Comparison of ENCODE assay signal across 17 cellular contexts in the genomic region with DNA sequence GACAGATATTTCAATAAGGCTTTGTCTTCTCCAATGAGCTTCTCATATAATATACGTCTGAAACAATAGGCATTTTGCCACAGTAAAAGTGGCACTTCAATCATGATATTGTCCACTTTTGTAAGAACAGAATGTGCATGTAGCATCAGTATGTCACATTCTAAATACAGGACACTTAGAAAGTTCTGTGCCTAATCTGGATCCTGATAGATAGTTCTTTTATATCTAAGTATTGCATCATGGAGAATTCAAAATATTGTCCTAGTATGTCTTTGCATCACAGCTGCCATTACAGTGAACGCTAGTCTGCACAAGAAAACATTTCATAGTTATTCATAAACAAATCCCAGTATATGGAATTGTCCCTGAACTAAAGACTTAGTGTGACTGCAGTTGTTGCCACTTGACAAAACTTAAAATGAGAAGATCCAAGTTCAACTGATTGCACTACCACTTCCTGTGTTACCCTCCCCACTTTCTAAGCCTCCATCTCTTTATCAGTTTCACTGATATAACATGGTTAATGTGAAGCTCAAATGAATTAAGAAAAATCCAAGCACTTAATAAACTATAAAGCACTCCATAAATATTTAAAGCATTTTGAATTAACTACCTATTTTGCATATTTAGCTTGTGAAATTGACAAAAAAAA. TPM values are rescaled to one million over a fixed set of nuclear protein-coding genes. Genes with fewer than 3 reads are reported as not detected.
A peak's percentile ranks its signal among the peaks of the same experiment; 100 is the strongest.
DNase-seq lines count a peak whose midpoint lies in the region; ATAC-seq, FAIRE-seq and TF ChIP-seq lines count a peak whose summit lies in the region.
"Had no signal": no experiment of that assay in that cellular context is flagged by ENCODE, and none has a peak within 500 bp of the region (broad histone marks: within the 10 kb centered on the region; RNA-seq: fewer than 3 reads in every experiment).

No MANE protein-coding gene starts in this region.

- TF ChIP-seq CTCF in left ventricle myocardium inferior (IDR thresholded peaks at IDR 0.05; ENCODE audit: borderline replicate concordance) (no peak), right atrium auricular region (IDR thresholded peaks at IDR 0.05) (no peak), K562 (IDR thresholded peaks at IDR 0.05 in 2 of 3, conservative IDR thresholded peaks at IDR 0.05 in 1 of 3; ENCODE audit: insufficient read depth in 2 of 3, low read depth in 1 of 3, low read length in 3 of 3) (no peak), psoas muscle (IDR thresholded peaks at IDR 0.05) (no peak)

- no peak for TF ChIP-seq POLR2A in K562 (conservative IDR thresholded peaks at IDR 0.05)

- H3K9me3 ChIP-seq in left ventricle myocardium inferior (replicated peaks) (no peaks in the 10 kb centered on the region), right atrium auricular region (no peaks in the 10 kb centered on the region), KOPT-K1 (ENCODE audit: insufficient read depth, low read length, poor library complexity, severe bottlenecking) (no peaks in the 10 kb centered on the region), K562 (replicated peaks; ENCODE audit: control insufficient read depth, insufficient read depth, low read depth, low read length) (no peaks in the 10 kb centered on the region), psoas muscle (no peaks in the 10 kb centered on the region)
- H3K9me3 ChIP-seq: A549 had no signal

- BruUV-seq in K562 (replicated peaks; lab: Mats Ljungman, UMichigan) = no TSS peak

- H3K4me3 ChIP-seq in left ventricle myocardium inferior (no peak overlapping the region), right atrium auricular region (no peak overlapping the region), K562 (no peak overlapping the region), psoas muscle (no peak overlapping the region)
- H3K4me3 ChIP-seq: A549 had no signal

- ATAC-seq in K562 (0 out of 3 replicates have a peak, but pooled peaks have one; percentile 19), psoas muscle (peak; percentile 52 to 85 (median 70)), HG03469 (IDR thresholded peaks at IDR 0.05; ENCODE audit: unreplicated experiment) (no peak)
- ATAC-seq: A549 had no signal

- no peak for TF ChIP-seq RAD21 in K562 (CRISPR knock-in tag; conservative IDR thresholded peaks at IDR 0.05 in 1 of 2, IDR thresholded peaks at IDR 0.05 in 1 of 2)

- 76% methylated on average over 2 of the region's 2 CpGs for WGBS in K562 (ENCODE audit: insufficient coverage, low coverage, missing lambda C conversion rate)
- 26 to 59% (median 37%) methylated on average over 2 of the region's 2 CpGs for WGBS in psoas muscle, 3 donors

- CTCF ChIA-PET in K562 (lab: Yijun Ruan, JAX; ENCODE audit: low intra/inter-chr PET ratio) = no interaction called here

- in situ Hi-C loops in K562 (cut with MboI) = no loop called here

- H3K4me2 ChIP-seq in K562 (ENCODE audit: insufficient read depth, low read length) = no peak overlapping the region
- H3K4me2 ChIP-seq: A549 had no signal

- DNase-seq in left ventricle myocardium inferior (no peak), right atrium auricular region (ENCODE audit: low spot score) (no peak), K562 (ENCODE audit: extremely low read depth in 1 of 4, low spot score in 3 of 4) (no peak), psoas muscle (no peak), SW 1271 (lab: John Stamatoyannopoulos, UW) (no peak)
- DNase-seq in activated naive CD4-positive, alpha-beta T cell treated with Interleukin-2 at 50 U/mL for 16 hours = no peak
- DNase-seq: C1 segment of cervical spinal cord, DMS 273 treated with DMSO at 0.1 percent for 48 hours, H7, NCI-H1092, NCI-H146, NCI-H2081, NCI-H748 treated with DMSO at 0.1 percent for 48 hours, OCI-M1 had no signal

- no peak overlapping the region for H3K9ac ChIP-seq in K562 (ENCODE audit: insufficient read depth in 1 of 2, low read depth in 2 of 2, low read length in 2 of 2)

- H3K36me3 ChIP-seq in left ventricle myocardium inferior = peaks cover 6% of the 10 kb centered on the region
- no peaks in the 10 kb centered on the region for H3K36me3 ChIP-seq in right atrium auricular region
- H3K36me3 ChIP-seq in KOPT-K1 (ENCODE audit: insufficient read depth, low read length) = peaks cover 6% of the 10 kb centered on the region
- peaks cover 11% of the 10 kb centered on the region; the same call in 1 of the 3 replicates for H3K36me3 ChIP-seq in K562 (ENCODE audit: control insufficient read depth, insufficient read depth, low read length)
- peaks cover 0 to 9% of the 10 kb centered on the region in 2 donors for H3K36me3 ChIP-seq in psoas muscle (ENCODE audit: insufficient read depth in 1 of 2, low read depth in 1 of 2)

- no peak for FAIRE-seq in K562 (lab: Jason Lieb, UNC)
- FAIRE-seq: A549 had no signal

- H3K79me2 ChIP-seq in K562 (ENCODE audit: control insufficient read depth, insufficient read depth, low read length) = no peaks in the 10 kb centered on the region

- H3K27ac ChIP-seq in left ventricle myocardium inferior (replicated peaks) (peak overlapping the region; percentile 53), right atrium auricular region (peak overlapping the region in 1 of 2 donors; percentile 50), KOPT-K1 (ENCODE audit: low read depth, low read length, poor library complexity, severe bottlenecking) (peak overlapping the region; percentile 43), K562 (ENCODE audit: extremely low read depth, low read depth, low read length) (no peak overlapping the region), psoas muscle (no peak overlapping the region)
- H3K27ac ChIP-seq: A549 had no signal

- no peak overlapping the region for H2AFZ ChIP-seq in K562 (ENCODE audit: low read depth, low read length)

- POLR2A ChIA-PET in K562 (lab: Yijun Ruan, JAX) = interaction anchor here (1.6 kb wide), 1 partner anchor 14 kb away, joined by 5 read pairs; no protein-coding TSS in a partner anchor

- TF ChIP-seq EP300 in K562 (IDR thresholded peaks at IDR 0.05; ENCODE audit: low read length) = no peak

- H3K27me3 ChIP-seq in left ventricle myocardium inferior (ENCODE audit: low read depth) (no peaks in the 10 kb centered on the region), right atrium auricular region (no peaks in the 10 kb centered on the region), K562 (ENCODE audit: control insufficient read depth in 2 of 2, insufficient read depth in 2 of 2, low read length in 2 of 2) (no peaks in the 10 kb centered on the region), psoas muscle (ENCODE audit: insufficient read depth in 3 of 3, low read length in 2 of 3) (no peaks in the 10 kb centered on the region)

- intact Hi-C loops in left ventricle myocardium inferior (cut with micrococcal nuclease) = no loop called here
- intact Hi-C loops in K562 (cut with micrococcal nuclease) = no loop called here
- intact Hi-C loops in psoas muscle (cut with DNase I) = no loop called here

- no peaks in the 10 kb centered on the region for H3K9me1 ChIP-seq in K562 (ENCODE audit: control insufficient read depth, insufficient read depth, low read length)

- no peaks in the 10 kb centered on the region for H4K20me1 ChIP-seq in K562 (replicated peaks; ENCODE audit: control insufficient read depth, insufficient read depth, low read length)

- H3K4me1 ChIP-seq in left ventricle myocardium inferior (peaks cover 49% of the 10 kb centered on the region), right atrium auricular region (peaks cover 0 to 12% of the 10 kb centered on the region in 2 donors), K562 (replicated peaks in 1 of 2; ENCODE audit: control insufficient read depth in 2 of 2, insufficient read depth in 2 of 2, low read length in 2 of 2) (no peaks in the 10 kb centered on the region; a peak in 1 of 5 replicates), psoas muscle (peaks cover 42% of the 10 kb centered on the region)
- H3K4me1 ChIP-seq: A549 had no signal

TF ChIP-seq in K562, 482 proteins besides CTCF, POLR2A, EP300 and RAD21 (continues in another document):
- TF ChIP-seq MAFG (tag; conservative IDR thresholded peaks at IDR 0.05) = no peak
- no peak for TF ChIP-seq NFXL1 (CRISPR knock-in tag; IDR thresholded peaks at IDR 0.05)
- TF ChIP-seq CEBPG (CRISPR knock-in tag; IDR thresholded peaks at IDR 0.05) = peak; percentile 23; the same call in 1 of the 2 replicates
- peak; percentile 78 to 82 for TF ChIP-seq CEBPG (tag; conservative IDR thresholded peaks at IDR 0.05 in 1 of 2, IDR thresholded peaks at IDR 0.05 in 1 of 2)
- TF ChIP-seq ATF7 (IDR thresholded peaks at IDR 0.05) = peak; percentile 14; the same call in 1 of the 2 replicates
- TF ChIP-seq, protein P1, sequence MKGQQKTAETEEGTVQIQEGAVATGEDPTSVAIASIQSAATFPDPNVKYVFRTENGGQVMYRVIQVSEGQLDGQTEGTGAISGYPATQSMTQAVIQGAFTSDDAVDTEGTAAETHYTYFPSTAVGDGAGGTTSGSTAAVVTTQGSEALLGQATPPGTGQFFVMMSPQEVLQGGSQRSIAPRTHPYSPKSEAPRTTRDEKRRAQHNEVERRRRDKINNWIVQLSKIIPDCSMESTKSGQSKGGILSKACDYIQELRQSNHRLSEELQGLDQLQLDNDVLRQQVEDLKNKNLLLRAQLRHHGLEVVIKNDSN (CRISPR knock-in tag; IDR thresholded peaks at IDR 0.05) = no peak
- no peak for TF ChIP-seq SMARCC2 (IDR thresholded peaks at IDR 0.05; ENCODE audit: low read depth)
- TF ChIP-seq ZNF830 (CRISPR knock-in tag; IDR thresholded peaks at IDR 0.05) = no peak

RNA-seq across cellular contexts. Expression of gene LRRFIP2, which starts 19.6 kb away (rescaled TPM):
- total RNA-seq in left ventricle myocardium inferior (155 TPM), right atrium auricular region (100 to 1,000 TPM in 1 of 2 donors, 10 to 100 TPM in 1; 82.3 to 142 TPM), K562 (2014; rRNA removed) (44.9 and 53.9 TPM in 2 replicates), K562 (2014; rRNA removed; fragmentation: Illumina TruSeq; extraction: Trizol) (46.2 and 55.4 TPM in 2 replicates), K562 (2015; rRNA removed; fragmentation: Illumina TruSeq; extraction: Trizol) (46.0 and 49.4 TPM in 2 replicates), K562 (2021) (41.6 and 46.6 TPM in 2 replicates), psoas muscle (100 to 1,000 TPM; 124 to 163 (median 138) TPM)
- total RNA-seq in K562 (2011; cell fraction: chromatin; rRNA removed; ENCODE audit: low replicate concordance) = 55.1 and 138 TPM in 2 replicates
- 36.5 and 52.5 TPM in 2 replicates for total RNA-seq in K562 (2011; cell fraction: nucleolus; rRNA removed)
- total RNA-seq in K562 (2011; cell fraction: nucleoplasm; rRNA removed) = 96.8 and 146 TPM in 2 replicates
- polyA plus RNA-seq in K562 (2011; rRNA removed) (24.4 and 37.0 TPM in 2 replicates), K562 (2014; fragmentation: Illumina TruSeq; extraction: Trizol) (38.4 and 42.7 TPM in 2 replicates), K562 (2014; fragmentation: Nextera tagmentation; extraction: Ambion mirVana) (10 to 100 TPM in 1 of 2 experiments, 1 to 10 TPM in 1; 9.9 to 11.2 TPM), K562 (2014; rRNA removed) (40.7 and 46.6 TPM in 2 replicates), psoas muscle (100 to 1,000 TPM in 1 of 3 donors, 10 to 100 TPM in 2; 35.7 to 135 (median 75.1) TPM)
- 13.0 and 14.1 TPM in 2 replicates for polyA plus RNA-seq in K562 (2011; cell fraction: cytosol; rRNA removed)
- polyA plus RNA-seq in K562 (2011; cell fraction: nucleus; rRNA removed) = 26.0 and 26.4 TPM in 2 replicates
- polyA plus RNA-seq in K562 (2012) = 31.2 and 44.6 TPM in 2 replicates
- polyA minus RNA-seq in K562 (2011; rRNA and poly(A)+ RNA removed) = 50.0 and 53.0 TPM in 2 replicates
- 15.2 and 17.1 TPM in 2 replicates for polyA minus RNA-seq in K562 (2011; cell fraction: cytosol; rRNA and poly(A)+ RNA removed)
- 58.3 and 84.4 TPM in 2 replicates for polyA minus RNA-seq in K562 (2011; cell fraction: nucleus; rRNA and poly(A)+ RNA removed)

Comparison
In these comparisons a context has a peak if more than half of its experiments do, and no peak if none do; other contexts are left out.
1. H3K27ac ChIP-seq: peak in left ventricle myocardium inferior (single experiment) and KOPT-K1 (single experiment); none in K562 (single experiment) and psoas muscle (single experiment).